In the genomic region with DNA sequence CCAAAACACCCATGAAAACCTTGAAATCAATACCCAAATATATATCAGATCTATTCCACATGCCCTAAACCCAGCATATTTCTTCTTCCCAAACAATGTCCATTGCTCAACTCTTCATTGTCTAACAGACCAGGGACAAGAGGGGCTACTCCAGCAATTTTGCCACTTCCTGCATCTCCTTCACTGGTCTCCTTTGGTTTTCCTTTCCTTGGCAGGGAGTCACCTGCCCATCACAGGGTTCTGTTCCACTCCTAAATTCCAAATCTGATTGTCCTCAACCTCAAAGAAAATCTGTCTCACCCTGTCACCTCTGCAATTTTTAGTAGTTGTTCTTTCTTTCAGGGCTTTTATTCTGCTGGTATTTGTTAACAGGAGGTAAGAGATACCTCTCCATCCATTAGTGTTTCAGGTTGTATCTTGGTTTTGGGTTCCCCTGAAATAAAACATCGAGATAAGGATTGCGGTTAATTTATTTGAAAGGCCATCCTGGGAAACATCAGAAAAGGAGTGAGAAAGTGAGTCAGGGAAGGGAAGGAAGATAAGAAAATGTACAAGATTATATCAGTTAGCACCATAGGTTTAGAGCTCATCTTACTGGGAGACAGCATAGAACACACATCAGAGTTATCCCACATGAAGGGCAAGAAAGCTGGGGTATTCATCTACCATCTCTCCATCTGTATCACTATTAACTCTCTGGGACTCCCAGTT, we compare ENCODE assay signal across 19 cellular contexts. TPM values are rescaled to one million over a fixed set of nuclear protein-coding genes. Genes with fewer than 3 reads are reported as not detected.
DNase-seq lines count a peak whose midpoint lies in the region; ATAC-seq, FAIRE-seq and TF ChIP-seq lines count a peak whose summit lies in the region.
"Had no signal": no experiment of that assay in that cellular context is flagged by ENCODE, and none has a peak within 500 bp of the region (broad histone marks: within the 10 kb centered on the region; RNA-seq: fewer than 3 reads in every experiment).

No MANE protein-coding gene starts in this region.

- no peaks in the 10 kb centered on the region for H3K9me3 ChIP-seq in CD4-positive, alpha-beta memory T cell (ENCODE audit: control insufficient read depth in 1 of 2, low read length in 2 of 2)
- no peaks in the 10 kb centered on the region for H3K9me3 ChIP-seq in GM23248 (ENCODE audit: low read depth)
- H3K9me3 ChIP-seq in keratinocyte (ENCODE audit: control insufficient read depth, low read depth, low read length), result no peaks in the 10 kb centered on the region

- peaks cover 29 to 65% (median 53%) of the 10 kb centered on the region in 4 donors for H3K4me1 Mint-ChIP-seq in CD4-positive, alpha-beta memory T cell
- peaks cover 87% of the 10 kb centered on the region for H3K4me1 Mint-ChIP-seq in activated T-helper 1 cell treated with anti-CD3 and anti-CD28 coated beads, Interleukin-12 subunit alpha, Interleukin-12 subunit beta, Interleukin-2, Interleukin-4 antibody, amounts not matched to agents 30 ng/mL and 10 ng/mL and 1 ng/mL, durations not matched to agents 14 hours and 24 hours and 36 hours (ENCODE audit: low read depth)
- H3K4me1 Mint-ChIP-seq: endodermal cell had no signal

- no peaks in the 10 kb centered on the region for H3K79me2 ChIP-seq in GM23248 (ENCODE audit: insufficient read depth)
- H3K79me2 ChIP-seq in keratinocyte (ENCODE audit: control insufficient read depth, insufficient read depth, low read length), result no peaks in the 10 kb centered on the region

- no peak for DNase-seq in CD4-positive, alpha-beta memory T cell
- DNase-seq in GM23248 (no peak), keratinocyte (ENCODE audit: low read depth, low spot score) (no peak), retina (no peak), AG08396 (ENCODE audit: low spot score) (no peak)
- DNase-seq in activated T-helper 1 cell treated with anti-CD3 and anti-CD28 coated beads, Interleukin-12 subunit alpha, Interleukin-12 subunit beta, Interleukin-2, Interleukin-4 antibody, amounts not matched to agents 30 ng/mL and 10 ng/mL and 1 ng/mL, durations not matched to agents 14 hours and 24 hours and 36 hours (ENCODE audit: low spot score), result no peak
- DNase-seq: activated CD4-positive, CD25-positive, alpha-beta regulatory T cell; activated CD8-positive, alpha-beta memory T cell treated with anti-CD3 and anti-CD28 coated beads, Interleukin-2, amount 50 U/mL, for 4 hours; amygdala; DMS79; endodermal cell; left colon; MV-4-11 had no signal

- WGBS in GM23248 (ENCODE audit: low coverage in 1 of 2, low lambda C conversion rate in 2 of 2, missing lambda C conversion rate in 2 of 2), 2 experiments, result 65 to 79% methylated on average over 2 of the region's 2 CpGs

- peaks cover 0 to 2% (median 0%) of the 10 kb centered on the region in 8 donors for H3K9me3 Mint-ChIP-seq in CD4-positive, alpha-beta memory T cell
- H3K9me3 Mint-ChIP-seq in activated T-helper 1 cell treated with anti-CD3 and anti-CD28 coated beads, Interleukin-12 subunit alpha, Interleukin-12 subunit beta, Interleukin-2, Interleukin-4 antibody, amounts not matched to agents 30 ng/mL and 10 ng/mL and 1 ng/mL, durations not matched to agents 14 hours and 24 hours and 36 hours, result peaks cover 10% of the 10 kb centered on the region

- H3K9me1 ChIP-seq in keratinocyte (ENCODE audit: control insufficient read depth, extremely low read depth, insufficient read depth, low read length), result no peaks in the 10 kb centered on the region

- H3F3A ChIP-seq in GM23248 (ENCODE audit: insufficient read depth), result peaks cover 14% of the 10 kb centered on the region

- H2AFZ ChIP-seq in GM23248 (no peak overlapping the region), keratinocyte (ENCODE audit: control insufficient read depth, low read length) (no peak overlapping the region)

- H3K4me2 ChIP-seq in GM23248 (ENCODE audit: unreplicated experiment), result peak overlapping the region; percentile 19
- H3K4me2 ChIP-seq in keratinocyte (ENCODE audit: control insufficient read depth, extremely low read depth, insufficient read depth, low read depth, low read length), result peak overlapping the region; percentile 58

- H4K20me1 ChIP-seq in GM23248 (ENCODE audit: insufficient read depth), result no peaks in the 10 kb centered on the region
- H4K20me1 ChIP-seq in keratinocyte (ENCODE audit: control insufficient read depth, extremely low read depth, insufficient read depth, low read length), result no peaks in the 10 kb centered on the region

- intact Hi-C loops in CD4-positive, alpha-beta memory T cell (cut with micrococcal nuclease), result no loop called here
- intact Hi-C loops in activated T-helper 1 cell treated with anti-CD3 and anti-CD28 coated beads, Interleukin-12 subunit alpha, Interleukin-12 subunit beta, Interleukin-2, Interleukin-4 antibody, amounts not matched to agents 30 ng/mL and 10 ng/mL and 1 ng/mL, durations not matched to agents 14 hours and 24 hours and 36 hours (cut with micrococcal nuclease), result loop anchor here (1.0 kb wide), 3 partner anchors 14 to 39 kb away; partner anchors contain the start of genes CD96 and ZBED2

- no peak overlapping the region for H3K4me3 ChIP-seq in CD4-positive, alpha-beta memory T cell (ENCODE audit: low read length in 2 of 2)
- H3K4me3 ChIP-seq in GM23248 (no peak overlapping the region), keratinocyte (ENCODE audit: control insufficient read depth in 2 of 3, extremely low read depth in 1 of 3, insufficient read depth in 2 of 3, low read depth in 1 of 3, low read length in 3 of 3) (no peak overlapping the region)

- FAIRE-seq in keratinocyte (lab: Jason Lieb, UNC), result no peak

- H3K9ac ChIP-seq in GM23248, result no peak overlapping the region
- H3K9ac ChIP-seq in keratinocyte (ENCODE audit: control insufficient read depth, extremely low read depth, insufficient read depth, low read length), result no peak overlapping the region

- peaks cover 18% of the 10 kb centered on the region for H3K36me3 ChIP-seq in CD4-positive, alpha-beta memory T cell (ENCODE audit: insufficient read depth, low read length)
- no peaks in the 10 kb centered on the region for H3K36me3 ChIP-seq in GM23248 (ENCODE audit: low read depth)
- H3K36me3 ChIP-seq in keratinocyte (ENCODE audit: control insufficient read depth in 2 of 2, extremely low read depth in 1 of 2, insufficient read depth in 2 of 2, low read length in 2 of 2), result no peaks in the 10 kb centered on the region

- no peaks in the 10 kb centered on the region for H3K27me3 ChIP-seq in CD4-positive, alpha-beta memory T cell (ENCODE audit: insufficient read depth, low read length)
- H3K27me3 ChIP-seq in GM23248 (replicated peaks; ENCODE audit: insufficient read depth) (no peaks in the 10 kb centered on the region), keratinocyte (ENCODE audit: control insufficient read depth, extremely low read depth, insufficient read depth, low read length) (no peaks in the 10 kb centered on the region)
- H3K27me3 ChIP-seq: foreskin keratinocyte had no signal

- CTCF ChIA-PET in CD4-positive, alpha-beta memory T cell (lab: Charles Lee; ENCODE audit: partially characterized antibody), result no interaction called here

- H3K4me3 Mint-ChIP-seq in CD4-positive, alpha-beta memory T cell, result no peak overlapping the region
- H3K4me3 Mint-ChIP-seq in activated T-helper 1 cell treated with anti-CD3 and anti-CD28 coated beads, Interleukin-12 subunit alpha, Interleukin-12 subunit beta, Interleukin-2, Interleukin-4 antibody, amounts not matched to agents 30 ng/mL and 10 ng/mL and 1 ng/mL, durations not matched to agents 14 hours and 24 hours and 36 hours, result no peak overlapping the region
- H3K4me3 Mint-ChIP-seq: endodermal cell had no signal

- TF ChIP-seq CTCF in keratinocyte (optimal IDR thresholded peaks at IDR 0.05 in 1 of 3, IDR thresholded peaks at IDR 0.05 in 1 of 3, conservative IDR thresholded peaks at IDR 0.05 in 1 of 3; ENCODE audit: extremely low read depth in 1 of 3, insufficient read depth in 2 of 3, low read length in 3 of 3), result no peak

- in situ Hi-C loops in GM23248 (cut with MboI), result no loop called here

- dilution Hi-C loops in keratinocyte (cut with MboI; ENCODE audit: extremely low pct_ligation_motif_present, low sequenced_read_pairs), result loop anchor here (25.0 kb wide), 1 partner anchor 106 kb away; no protein-coding TSS in a partner anchor

- H3K4me1 ChIP-seq in CD4-positive, alpha-beta memory T cell (ENCODE audit: insufficient read depth, low read length), result peaks cover 10% of the 10 kb centered on the region
- peaks cover 25% of the 10 kb centered on the region for H3K4me1 ChIP-seq in GM23248 (ENCODE audit: insufficient read depth)
- H3K4me1 ChIP-seq in keratinocyte (ENCODE audit: control insufficient read depth, extremely low read depth, insufficient read depth, low read length), result peaks cover 49% of the 10 kb centered on the region

- no peaks in the 10 kb centered on the region for H3K9me2 ChIP-seq in GM23248 (ENCODE audit: insufficient read depth)

- POLR2A ChIA-PET in CD4-positive, alpha-beta memory T cell (lab: Charles Lee; ENCODE audit: partially characterized antibody), result no interaction called here

- H3K27ac Mint-ChIP-seq in CD4-positive, alpha-beta memory T cell, result peak overlapping the region in 6 of 7 donors; percentile 31 to 80 (median 40)
- H3K27ac Mint-ChIP-seq in activated T-helper 1 cell treated with anti-CD3 and anti-CD28 coated beads, Interleukin-12 subunit alpha, Interleukin-12 subunit beta, Interleukin-2, Interleukin-4 antibody, amounts not matched to agents 30 ng/mL and 10 ng/mL and 1 ng/mL, durations not matched to agents 14 hours and 24 hours and 36 hours, result peak overlapping the region; percentile 73
- H3K27ac Mint-ChIP-seq: endodermal cell, IgD-negative memory B cell had no signal

- ATAC-seq in GM21737 (IDR thresholded peaks at IDR 0.05; ENCODE audit: unreplicated experiment), result no peak
- ATAC-seq: left colon had no signal

- no peak overlapping the region for H3K27ac ChIP-seq in CD4-positive, alpha-beta memory T cell (ENCODE audit: low read depth, low read length)
- 0 out of 2 replicates have a peak overlapping the region, but pooled peaks have one; percentile 8 for H3K27ac ChIP-seq in GM23248
- H3K27ac ChIP-seq in keratinocyte (ENCODE audit: control insufficient read depth, insufficient read depth, low read length), result peak overlapping the region; percentile 16

- H3K27me3 Mint-ChIP-seq in CD4-positive, alpha-beta memory T cell, result no peaks in the 10 kb centered on the region
- no peaks in the 10 kb centered on the region for H3K27me3 Mint-ChIP-seq in activated T-helper 1 cell treated with anti-CD3 and anti-CD28 coated beads, Interleukin-12 subunit alpha, Interleukin-12 subunit beta, Interleukin-2, Interleukin-4 antibody, amounts not matched to agents 30 ng/mL and 10 ng/mL and 1 ng/mL, durations not matched to agents 14 hours and 24 hours and 36 hours (ENCODE audit: insufficient read depth)

- peaks cover 82 to 84% of the 10 kb centered on the region in 2 donors for H3K36me3 Mint-ChIP-seq in CD4-positive, alpha-beta memory T cell
- peaks cover 79% of the 10 kb centered on the region for H3K36me3 Mint-ChIP-seq in activated T-helper 1 cell treated with anti-CD3 and anti-CD28 coated beads, Interleukin-12 subunit alpha, Interleukin-12 subunit beta, Interleukin-2, Interleukin-4 antibody, amounts not matched to agents 30 ng/mL and 10 ng/mL and 1 ng/mL, durations not matched to agents 14 hours and 24 hours and 36 hours (ENCODE audit: low read depth)

RNA-seq across cellular contexts. Expression of gene ZBED2, which starts 13.6 kb away (rescaled TPM):
- total RNA-seq in CD4-positive, alpha-beta memory T cell, result under 1 TPM in 1 of 2 experiments, not detected in 1; 0.19 TPM
- polyA plus RNA-seq in CD4-positive, alpha-beta memory T cell, result 1 to 10 TPM in 1 of 2 donors, not detected in 1; 1.4 TPM
- not detected in 2 replicates for total RNA-seq in GM23248 (2014; rRNA removed; shearing (Covaris generic))
- polyA plus RNA-seq in GM23248 (2016; fragmentation: Nextera tagmentation; extraction: Ambion mirVana) (not detected in 2 replicates), keratinocyte (81.8 to 124 TPM (median 120 TPM) in 3 replicates)
- total RNA-seq in activated T-helper 1 cell treated with anti-CD3 and anti-CD28 coated beads, Interleukin-12 subunit alpha, Interleukin-12 subunit beta, Interleukin-2, Interleukin-4 antibody, amounts not matched to agents 30 ng/mL and 10 ng/mL and 1 ng/mL, durations not matched to agents 14 hours and 24 hours and 36 hours, result 812 and 827 TPM in 2 replicates
- polyA plus RNA-seq in keratinocyte (2011; ENCODE audit: low read depth), result 15.2 TPM
- polyA plus RNA-seq in keratinocyte (2011; cell fraction: cytosol; rRNA removed), result 92.8 and 126 TPM in 2 replicates
- polyA plus RNA-seq in keratinocyte (2011; cell fraction: nucleus; rRNA removed), result 110 and 127 TPM in 2 replicates
- polyA plus RNA-seq in keratinocyte (2012; ENCODE audit: low replicate concordance), result 34.1 and 119 TPM in 2 replicates
- 42.4 to 73.9 TPM (median 48.8 TPM) in 3 replicates for polyA minus RNA-seq in keratinocyte
- polyA minus RNA-seq in keratinocyte (2011; cell fraction: cytosol; rRNA and poly(A)+ RNA removed), result 60.4 TPM
- 33.4 and 52.2 TPM in 2 replicates for polyA minus RNA-seq in keratinocyte (2011; cell fraction: nucleus; rRNA and poly(A)+ RNA removed)
- total RNA-seq: cerebellum, endodermal cell, left colon, osteocyte had no signal
- polyA plus RNA-seq: BJ had no signal

RNA-seq across cellular contexts. Expression of gene CD96, which starts 39.6 kb away (rescaled TPM):
- total RNA-seq in CD4-positive, alpha-beta memory T cell, result 100 to 1,000 TPM; 215 to 228 TPM
- 100 to 1,000 TPM; 199 to 307 TPM for polyA plus RNA-seq in CD4-positive, alpha-beta memory T cell
- not detected in 2 replicates for total RNA-seq in GM23248 (2014; rRNA removed; shearing (Covaris generic))
- polyA plus RNA-seq in GM23248 (2016; fragmentation: Nextera tagmentation; extraction: Ambion mirVana) (not detected in 2 replicates), keratinocyte (0.08 to 0.14 TPM (median 0.13 TPM) in 3 replicates)
- 79.1 and 79.7 TPM in 2 replicates for total RNA-seq in activated T-helper 1 cell treated with anti-CD3 and anti-CD28 coated beads, Interleukin-12 subunit alpha, Interleukin-12 subunit beta, Interleukin-2, Interleukin-4 antibody, amounts not matched to agents 30 ng/mL and 10 ng/mL and 1 ng/mL, durations not matched to agents 14 hours and 24 hours and 36 hours
- not detected for polyA plus RNA-seq in keratinocyte (2011; ENCODE audit: low read depth)
- 0.06 and 0.21 TPM in 2 replicates for polyA plus RNA-seq in keratinocyte (2011; cell fraction: cytosol; rRNA removed)
- polyA plus RNA-seq in keratinocyte (2011; cell fraction: nucleus; rRNA removed), result 0.03 and 0.14 TPM in 2 replicates
- polyA plus RNA-seq in keratinocyte (2012; ENCODE audit: low replicate concordance), result 0.07 and 0.18 TPM in 2 replicates
- 0.10 TPM in 1 of 3 replicates, not detected in the others for polyA minus RNA-seq in keratinocyte
- polyA minus RNA-seq in keratinocyte (2011; cell fraction: cytosol; rRNA and poly(A)+ RNA removed), result not detected
- polyA minus RNA-seq in keratinocyte (2011; cell fraction: nucleus; rRNA and poly(A)+ RNA removed), result not detected in 2 replicates
- total RNA-seq: endodermal cell, osteocyte had no signal

Comparison
In these comparisons a context has a peak if more than half of its experiments do, and no peak if none do; other contexts are left out.
1. RNA of gene ZBED2, which starts 13.6 kb away (total RNA-seq): 812 to 827 TPM in activated T-helper 1 cell treated with anti-CD3 and anti-CD28 coated beads, Interleukin-12 subunit alpha, Interleukin-12 subunit beta, Interleukin-2, Interleukin-4 antibody, amounts not matched to agents 30 ng/mL and 10 ng/mL and 1 ng/mL, durations not matched to agents 14 hours and 24 hours and 36 hours; 0.19 TPM in CD4-positive, alpha-beta memory T cell and not detected in GM23248; every median in the first group is over 100 times any median in the second.
2. RNA of gene CD96, which starts 39.6 kb away (total RNA-seq): 215 to 228 TPM in CD4-positive, alpha-beta memory T cell and 79.1 to 79.7 TPM in activated T-helper 1 cell treated with anti-CD3 and anti-CD28 coated beads, Interleukin-12 subunit alpha, Interleukin-12 subunit beta, Interleukin-2, Interleukin-4 antibody, amounts not matched to agents 30 ng/mL and 10 ng/mL and 1 ng/mL, durations not matched to agents 14 hours and 24 hours and 36 hours; not detected in GM23248; every median in the first group is over 10 times any median in the second.